In the genomic region with DNA sequence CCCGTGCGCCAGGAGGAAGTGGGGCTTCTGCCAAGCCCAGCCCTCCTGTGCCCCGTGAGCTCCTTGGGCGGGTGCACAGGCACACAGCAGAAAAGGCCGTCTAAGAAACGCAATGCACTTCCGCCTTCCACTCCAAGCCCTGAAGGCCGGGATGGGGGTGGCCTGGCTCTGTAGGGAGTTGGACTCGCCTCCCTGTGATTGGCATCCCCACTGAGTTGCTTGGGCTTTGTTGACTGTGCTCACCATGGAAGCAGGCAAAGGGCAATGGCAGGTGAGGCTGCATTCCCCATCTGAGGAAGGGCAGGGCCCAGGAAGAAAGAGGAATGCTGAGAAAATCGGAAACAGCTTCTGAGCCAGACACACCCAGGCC, we compare ENCODE assay signal across 11 cellular contexts.
DNase-seq lines count a peak whose midpoint lies in the region; ATAC-seq and TF ChIP-seq lines count a peak whose summit lies in the region.
"Had no signal": no experiment of that assay in that cellular context is flagged by ENCODE, and none has a peak within 500 bp of the region (broad histone marks: within the 10 kb centered on the region; RNA-seq: fewer than 3 reads in every experiment).

No MANE protein-coding gene starts in this region.

- peaks cover 0 to 13% (median 5%) of the 10 kb centered on the region in 4 donors for H3K4me1 ChIP-seq in esophagus muscularis mucosa
- no peaks in the 10 kb centered on the region for H3K4me1 ChIP-seq in adrenal gland (replicated peaks in 1 of 2)
- H3K4me1 ChIP-seq: SJSA1 had no signal

- intact Hi-C loops in esophagus muscularis mucosa (cut with DNase I), result no loop called here
- intact Hi-C loops in adrenal gland (cut with DNase I), result no loop called here

- TF ChIP-seq POLR2A in esophagus muscularis mucosa (IDR thresholded peaks at IDR 0.05; ENCODE audit: low read depth) (no peak), adrenal gland (IDR thresholded peaks at IDR 0.05) (no peak)

- TF ChIP-seq EP300 in esophagus muscularis mucosa (IDR thresholded peaks at IDR 0.05), result no peak

- H3K9me3 ChIP-seq in esophagus muscularis mucosa, result no peaks in the 10 kb centered on the region
- H3K9me3 ChIP-seq in adrenal gland (replicated peaks in 1 of 3), result no peaks in the 10 kb centered on the region
- H3K9me3 ChIP-seq: SJSA1 had no signal

- ATAC-seq in GM21390 (IDR thresholded peaks at IDR 0.05; ENCODE audit: unreplicated experiment), result no peak
- ATAC-seq: activated T-cell treated with anti-CD3 and anti-CD28 coated beads, Interleukin-2, amount 50 U/mL, for 4 hours had no signal

- no peaks in the 10 kb centered on the region for H3K36me3 ChIP-seq in esophagus muscularis mucosa
- no peaks in the 10 kb centered on the region for H3K36me3 ChIP-seq in adrenal gland (replicated peaks in 1 of 2)
- H3K36me3 ChIP-seq: SJSA1 had no signal

- no peak for TF ChIP-seq CTCF in esophagus muscularis mucosa (IDR thresholded peaks at IDR 0.05)
- TF ChIP-seq CTCF in adrenal gland (IDR thresholded peaks at IDR 0.05), result no peak

- H3K27ac ChIP-seq in esophagus muscularis mucosa (replicated peaks in 1 of 4), result no peak overlapping the region
- peak overlapping the region in 17 of 21 experiments; percentile 18 to 82 (median 69) for H3K27ac ChIP-seq in skin epidermis
- H3K27ac ChIP-seq in adrenal gland, result no peak overlapping the region
- H3K27ac ChIP-seq: SJSA1 had no signal

- no peaks in the 10 kb centered on the region for H3K27me3 ChIP-seq in esophagus muscularis mucosa
- no peaks in the 10 kb centered on the region for H3K27me3 ChIP-seq in adrenal gland
- H3K27me3 ChIP-seq: SJSA1 had no signal

- DNase-seq in LoVo (ENCODE audit: low spot score) (peak; percentile 85), NCI-H748 (lab: John Stamatoyannopoulos, UW; ENCODE audit: unreplicated experiment) (peak; percentile 93), esophagus muscularis mucosa (ENCODE audit: extremely low spot score) (peak; percentile 31), adrenal gland (no peak)
- DNase-seq in activated effector memory CD4-positive, alpha-beta T cell treated with anti-CD3 and anti-CD28 coated beads, Interleukin-2, amount 50 U/mL, for 16 hours, result no peak
- no peak for DNase-seq in activated CD4-positive, CD25-positive, alpha-beta regulatory T cell treated with anti-CD3 and anti-CD28 coated beads, Interleukin-2, amount 50 U/mL, for 72 hours
- DNase-seq: activated T-cell treated with anti-CD3 and anti-CD28 coated beads, Interleukin-2, amount 50 U/mL, for 4 hours; effector CD4-positive, alpha-beta T cell had no signal

- WGBS in esophagus muscularis mucosa, result 74% methylated on average over 5 of the region's 10 CpGs
- WGBS in adrenal gland, 4 donors, result 76 to 92% (median 80%) methylated on average over 5 to 10 of the region's 10 CpGs

- no peak overlapping the region for H3K4me3 ChIP-seq in esophagus muscularis mucosa
- H3K4me3 ChIP-seq in skin epidermis, result peak overlapping the region in 1 of 7 experiments; percentile 30
- H3K4me3 ChIP-seq in adrenal gland, result no peak overlapping the region
- H3K4me3 ChIP-seq: SJSA1 had no signal

Comparison
In these comparisons a context has a peak if more than half of its experiments do, and no peak if none do; other contexts are left out.
1. DNase-seq: peak in LoVo (single experiment), NCI-H748 (single experiment) and esophagus muscularis mucosa (single experiment); none in activated effector memory CD4-positive, alpha-beta T cell treated with anti-CD3 and anti-CD28 coated beads, Interleukin-2, amount 50 U/mL, for 16 hours (single experiment), adrenal gland (0 of 7) and activated CD4-positive, CD25-positive, alpha-beta regulatory T cell treated with anti-CD3 and anti-CD28 coated beads, Interleukin-2, amount 50 U/mL, for 72 hours (single experiment).
2. H3K27ac ChIP-seq: peak in skin epidermis (17 of 21); none in esophagus muscularis mucosa (0 of 4) and adrenal gland (0 of 5).